In the genomic region with DNA sequence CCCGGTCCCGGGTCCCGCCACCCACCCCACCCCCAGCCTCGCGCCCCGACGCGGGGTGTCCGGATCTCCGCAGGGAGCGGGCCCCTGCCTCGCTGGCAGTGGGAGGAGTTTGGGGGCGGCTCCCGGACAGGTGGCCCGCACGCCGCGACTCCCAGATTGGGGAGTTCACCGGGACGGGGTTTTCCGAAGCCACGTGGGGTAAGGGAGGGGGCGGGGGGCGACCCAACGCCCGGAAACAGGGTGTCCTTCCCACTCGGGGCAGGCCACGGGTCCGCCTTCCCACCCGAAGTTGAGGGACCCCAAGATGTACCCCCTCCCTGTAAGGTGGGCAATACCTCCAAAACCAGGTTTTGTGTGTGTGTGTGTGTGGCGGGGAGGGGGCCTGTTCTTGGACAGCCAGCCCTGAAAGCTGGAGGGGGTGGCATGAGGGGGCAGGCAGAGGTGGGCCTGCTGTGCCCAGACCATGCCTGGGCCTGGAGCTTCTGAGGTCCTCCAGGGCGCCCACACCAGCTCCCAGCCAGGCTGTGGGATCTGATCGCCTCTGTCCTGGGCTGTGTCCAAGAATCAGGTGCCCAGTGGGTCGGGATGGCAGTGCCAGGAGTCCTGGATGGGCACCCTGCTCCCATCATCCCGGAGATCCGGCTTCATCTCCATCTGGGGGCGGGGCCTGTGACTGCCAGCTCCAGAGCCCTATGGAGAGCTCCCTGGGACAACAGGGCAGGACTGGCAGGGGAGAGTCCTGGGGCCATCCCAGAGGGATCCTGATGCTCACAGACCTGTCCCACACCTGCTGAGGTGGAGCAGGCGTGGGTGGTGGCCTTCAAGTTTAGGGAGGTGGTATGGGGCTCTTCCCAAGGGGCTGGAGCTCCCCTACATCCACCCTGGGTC, we compare ENCODE assay signal across 8 cellular contexts. TPM values are rescaled to one million over a fixed set of nuclear protein-coding genes. Genes with fewer than 3 reads are reported as not detected.
DNase-seq lines count a peak whose midpoint lies in the region; ATAC-seq and TF ChIP-seq lines count a peak whose summit lies in the region.

No MANE protein-coding gene starts in this region.

- WGBS in thymus: 17% methylated on average over 38 of the region's 38 CpGs

- POLR2A ChIA-PET in HEK293 (lab: Yijun Ruan, JAX): interaction anchor here (0.6 to 4.6 kb wide), 10 partner anchors 9 to 84 kb away, joined by 3 to 47 read pairs (median 5); a partner anchor contains a TSS

- TF ChIP-seq CTCF in HEK293 (tag by site-specific recombination; IDR thresholded peaks at IDR 0.05) (no peak), nephron (IDR thresholded peaks at IDR 0.05; ENCODE audit: unreplicated experiment in 3 of 3) (no peak)

- CTCF ChIA-PET in HEK293 (lab: Yijun Ruan, JAX): interaction anchor here (0.5 to 1.9 kb wide), 9 partner anchors 10 to 84 kb away, joined by 3 to 17 read pairs (median 4); a partner anchor contains a TSS

- H3K4me3 Mint-ChIP-seq in activated T-cell treated with anti-CD3 and anti-CD28 coated beads, Interleukin-2, amount 50 U/mL, for 72 hours: peak overlapping the region; percentile 78 to 79
- H3K4me3 Mint-ChIP-seq in nephron: peak overlapping the region; percentile 71 to 82 (median 79)

- H3K27ac ChIP-seq in HEK293 (ENCODE audit: extremely low read depth, low read depth, low read length) (peak overlapping the region; percentile 78; the same call in 1 of the 2 replicates), thymus (ENCODE audit: low read depth) (peak overlapping the region; percentile 88)

- H3K36me3 ChIP-seq in HEK293 (ENCODE audit: control insufficient read depth in 2 of 2, insufficient read depth in 1 of 2, low read length in 2 of 2) (peaks cover 6 to 40% of the 10 kb centered on the region in 2 experiments; a peak in 2 of 3 replicates), thymus (ENCODE audit: control insufficient read depth, insufficient read depth) (peaks cover 15% of the 10 kb centered on the region)

- no peaks in the 10 kb centered on the region for H3K27me3 ChIP-seq in thymus (ENCODE audit: control insufficient read depth, insufficient read depth)

- H3K36me3 Mint-ChIP-seq in activated T-cell treated with anti-CD3 and anti-CD28 coated beads, Interleukin-2, amount 50 U/mL, for 72 hours (ENCODE audit: insufficient read depth in 2 of 2): peaks cover 5 to 10% of the 10 kb centered on the region in 2 donors
- H3K36me3 Mint-ChIP-seq in nephron (ENCODE audit: low read depth): peaks cover 6% of the 10 kb centered on the region

- peak overlapping the region; percentile 67 for H3K4me3 ChIP-seq in HEK293 (ENCODE audit: low read depth, low read length)
- H3K4me3 ChIP-seq in thymus (ENCODE audit: low read length): peak overlapping the region; percentile 75

- H3K27ac Mint-ChIP-seq in activated T-cell treated with anti-CD3 and anti-CD28 coated beads, Interleukin-2, amount 50 U/mL, for 72 hours: peak overlapping the region; percentile 46
- no peak overlapping the region for H3K27ac Mint-ChIP-seq in nephron

- H3K4me1 ChIP-seq in HEK293 (ENCODE audit: control insufficient read depth, insufficient read depth, low read length) (no peaks in the 10 kb centered on the region; the same call in 1 of the 2 replicates), thymus (ENCODE audit: control insufficient read depth, insufficient read depth, low read length) (peaks cover 7% of the 10 kb centered on the region)

- peak; percentile 31 to 34 for ATAC-seq in activated T-cell treated with anti-CD3 and anti-CD28 coated beads, Interleukin-2, amount 50 U/mL, for 72 hours (replicated peaks in 1 of 2)

- H3K9me3 ChIP-seq in HEK293 (ENCODE audit: control insufficient read depth, insufficient read depth, low read depth, low read length) (no peaks in the 10 kb centered on the region), thymus (ENCODE audit: control insufficient read depth) (no peaks in the 10 kb centered on the region)

- DNase-seq in EL: peak; percentile 74
- DNase-seq in NCI-H526 (lab: John Stamatoyannopoulos, UW): peak; percentile 31 to 84
- DNase-seq in activated T-cell treated with anti-CD3 and anti-CD28 coated beads, Interleukin-2, amount 50 U/mL, for 72 hours: peak; percentile 42 to 54
- DNase-seq in fibroblast of gingiva (ENCODE audit: low read depth): peak; percentile 37
- no peak for DNase-seq in mesenteric fat pad (ENCODE audit: low spot score)

- H3K9me3 Mint-ChIP-seq in activated T-cell treated with anti-CD3 and anti-CD28 coated beads, Interleukin-2, amount 50 U/mL, for 72 hours: no peaks in the 10 kb centered on the region
- H3K9me3 Mint-ChIP-seq in nephron: no peaks in the 10 kb centered on the region

- H3K4me1 Mint-ChIP-seq in activated T-cell treated with anti-CD3 and anti-CD28 coated beads, Interleukin-2, amount 50 U/mL, for 72 hours (ENCODE audit: low read depth): peaks cover 48% of the 10 kb centered on the region
- peaks cover 23% of the 10 kb centered on the region for H3K4me1 Mint-ChIP-seq in nephron

- H3K27me3 Mint-ChIP-seq in activated T-cell treated with anti-CD3 and anti-CD28 coated beads, Interleukin-2, amount 50 U/mL, for 72 hours (ENCODE audit: low read depth): no peaks in the 10 kb centered on the region
- peaks cover 10% of the 10 kb centered on the region for H3K27me3 Mint-ChIP-seq in nephron (ENCODE audit: low read depth)

TF ChIP-seq in HEK293, 187 proteins besides CTCF, POLR2A, EP300 and RAD21 (continues in another document):
- TF ChIP-seq, protein P1, sequence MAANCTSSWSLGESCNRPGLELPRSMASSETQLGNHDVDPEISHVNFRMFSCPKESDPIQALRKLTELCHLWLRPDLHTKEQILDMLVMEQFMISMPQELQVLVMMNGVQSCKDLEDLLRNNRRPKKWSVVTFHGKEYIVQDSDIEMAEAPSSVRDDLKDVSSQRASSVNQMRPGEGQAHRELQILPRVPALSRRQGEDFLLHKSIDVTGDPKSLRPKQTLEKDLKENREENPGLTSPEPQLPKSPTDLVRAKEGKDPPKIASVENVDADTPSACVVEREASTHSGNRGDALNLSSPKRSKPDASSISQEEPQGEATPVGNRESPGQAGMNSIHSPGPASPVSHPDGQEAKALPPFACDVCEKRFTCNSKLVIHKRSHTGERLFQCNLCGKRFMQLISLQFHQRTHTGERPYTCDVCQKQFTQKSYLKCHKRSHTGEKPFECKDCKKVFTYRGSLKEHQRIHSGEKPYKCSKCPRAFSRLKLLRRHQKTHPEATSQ (tag by site-specific recombination; IDR thresholded peaks at IDR 0.05): no peak
- no peak for TF ChIP-seq ZNF747 (tag by site-specific recombination; IDR thresholded peaks at IDR 0.05)
- TF ChIP-seq, protein P2, sequence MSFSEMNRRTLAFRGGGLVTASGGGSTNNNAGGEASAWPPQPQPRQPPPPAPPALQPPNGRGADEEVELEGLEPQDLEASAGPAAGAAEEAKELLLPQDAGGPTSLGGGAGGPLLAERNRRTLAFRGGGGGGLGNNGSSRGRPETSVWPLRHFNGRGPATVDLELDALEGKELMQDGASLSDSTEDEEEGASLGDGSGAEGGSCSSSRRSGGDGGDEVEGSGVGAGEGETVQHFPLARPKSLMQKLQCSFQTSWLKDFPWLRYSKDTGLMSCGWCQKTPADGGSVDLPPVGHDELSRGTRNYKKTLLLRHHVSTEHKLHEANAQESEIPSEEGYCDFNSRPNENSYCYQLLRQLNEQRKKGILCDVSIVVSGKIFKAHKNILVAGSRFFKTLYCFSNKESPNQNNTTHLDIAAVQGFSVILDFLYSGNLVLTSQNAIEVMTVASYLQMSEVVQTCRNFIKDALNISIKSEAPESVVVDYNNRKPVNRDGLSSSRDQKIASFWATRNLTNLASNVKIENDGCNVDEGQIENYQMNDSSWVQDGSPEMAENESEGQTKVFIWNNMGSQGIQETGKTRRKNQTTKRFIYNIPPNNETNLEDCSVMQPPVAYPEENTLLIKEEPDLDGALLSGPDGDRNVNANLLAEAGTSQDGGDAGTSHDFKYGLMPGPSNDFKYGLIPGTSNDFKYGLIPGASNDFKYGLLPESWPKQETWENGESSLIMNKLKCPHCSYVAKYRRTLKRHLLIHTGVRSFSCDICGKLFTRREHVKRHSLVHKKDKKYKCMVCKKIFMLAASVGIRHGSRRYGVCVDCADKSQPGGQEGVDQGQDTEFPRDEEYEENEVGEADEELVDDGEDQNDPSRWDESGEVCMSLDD (tag by site-specific recombination; IDR thresholded peaks at IDR 0.05): peak; percentile 79
- no peak for TF ChIP-seq ZNF302 (tag by site-specific recombination; IDR thresholded peaks at IDR 0.05; ENCODE audit: low read depth)
- TF ChIP-seq KLF1 (tag by site-specific recombination; IDR thresholded peaks at IDR 0.05): peak; percentile 51; the same call in 1 of the 2 replicates
- peak; percentile 80 for TF ChIP-seq SP3 (tag by site-specific recombination; IDR thresholded peaks at IDR 0.05)
- TF ChIP-seq, protein P3, sequence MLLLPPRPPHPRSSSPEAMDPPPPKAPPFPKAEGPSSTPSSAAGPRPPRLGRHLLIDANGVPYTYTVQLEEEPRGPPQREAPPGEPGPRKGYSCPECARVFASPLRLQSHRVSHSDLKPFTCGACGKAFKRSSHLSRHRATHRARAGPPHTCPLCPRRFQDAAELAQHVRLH (tag by site-specific recombination; IDR thresholded peaks at IDR 0.05): no peak
- TF ChIP-seq ZNF621 (tag by site-specific recombination; IDR thresholded peaks at IDR 0.05): no peak
- TF ChIP-seq ZIC2 (tag by site-specific recombination; IDR thresholded peaks at IDR 0.05): peak; percentile 68

RNA-seq across cellular contexts. Expression of a gene that starts 0.8 kb away (rescaled TPM):
- 10 to 100 TPM; 87.6 to 92.0 TPM for total RNA-seq in activated T-cell treated with anti-CD3 and anti-CD28 coated beads, Interleukin-2, amount 50 U/mL, for 72 hours
- 149 TPM for polyA plus RNA-seq in thymus
- total RNA-seq in mesenteric fat pad: 93.5 TPM

RNA-seq across cellular contexts. Expression of a gene that starts 17.7 kb away (rescaled TPM):
- 10 to 100 TPM; 90.6 to 90.9 TPM for total RNA-seq in activated T-cell treated with anti-CD3 and anti-CD28 coated beads, Interleukin-2, amount 50 U/mL, for 72 hours
- 3.8 TPM for polyA plus RNA-seq in thymus
- total RNA-seq in mesenteric fat pad: 1.1 TPM

RNA-seq across cellular contexts. Expression of a gene that starts 18.0 kb away (rescaled TPM):
- total RNA-seq in activated T-cell treated with anti-CD3 and anti-CD28 coated beads, Interleukin-2, amount 50 U/mL, for 72 hours: 10 to 100 TPM; 23.1 to 34.1 TPM
- 19.9 TPM for polyA plus RNA-seq in thymus
- 19.7 TPM for total RNA-seq in mesenteric fat pad

RNA-seq across cellular contexts. Expression of a gene that starts 23.0 kb away (rescaled TPM):
- under 1 TPM in 1 of 2 donors, not detected in 1; 0.58 TPM for total RNA-seq in activated T-cell treated with anti-CD3 and anti-CD28 coated beads, Interleukin-2, amount 50 U/mL, for 72 hours
- polyA plus RNA-seq in thymus: 9.8 TPM
- not detected for total RNA-seq in mesenteric fat pad

RNA-seq across cellular contexts. Expression of a gene that starts 38.6 kb away (rescaled TPM):
- 100 to 1,000 TPM; 102 to 124 TPM for total RNA-seq in activated T-cell treated with anti-CD3 and anti-CD28 coated beads, Interleukin-2, amount 50 U/mL, for 72 hours
- 196 TPM for polyA plus RNA-seq in thymus
- 8.4 TPM for total RNA-seq in mesenteric fat pad

Comparison
In these comparisons a context has a peak if more than half of its experiments do, and no peak if none do; other contexts are left out.
1. RNA of a gene that starts 17.7 kb away (total RNA-seq): 90.6 to 90.9 TPM in activated T-cell treated with anti-CD3 and anti-CD28 coated beads, Interleukin-2, amount 50 U/mL, for 72 hours; 1.1 TPM in mesenteric fat pad (single experiment); every median in the first group is over 10 times any median in the second.